Comparison of ENCODE assay signal across 8 cellular contexts in the genomic region with DNA sequence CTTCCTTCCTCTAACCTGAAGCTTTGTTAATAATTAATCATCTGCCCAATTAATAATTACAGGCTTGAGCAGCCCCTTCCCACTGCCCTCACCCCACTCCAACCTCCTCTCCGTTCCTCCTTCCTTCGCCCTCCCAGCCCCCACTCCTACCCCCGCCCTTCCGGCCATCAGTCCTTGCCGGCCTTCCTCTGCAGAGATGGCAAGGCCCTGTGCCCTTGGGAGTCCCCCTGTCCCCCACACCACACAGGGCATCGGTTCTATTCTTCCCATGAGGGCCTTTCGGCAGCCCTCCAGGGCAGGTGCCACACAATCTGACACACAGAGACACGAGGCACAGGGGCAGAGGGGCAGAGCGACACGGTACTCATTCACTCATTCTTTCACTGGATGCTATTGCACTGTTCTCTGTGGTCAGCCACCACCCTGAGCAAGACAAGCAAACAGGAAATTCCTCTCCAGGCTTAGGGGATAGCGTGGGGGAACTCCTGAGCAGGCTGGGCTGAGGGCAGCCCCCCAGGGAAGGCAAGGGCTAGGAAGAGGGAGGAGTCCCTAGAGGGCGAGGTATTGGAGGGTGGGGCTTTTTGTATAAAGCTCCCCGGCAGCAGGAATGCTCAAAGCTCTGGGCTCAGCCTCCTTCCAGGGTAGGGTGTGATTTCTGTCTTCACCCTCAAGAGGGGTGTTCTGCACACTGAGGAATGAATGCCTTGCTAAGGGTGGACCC. TPM values are rescaled to one million over a fixed set of nuclear protein-coding genes. Genes with fewer than 3 reads are reported as not detected.
A peak's percentile ranks its signal among the peaks of the same experiment; 100 is the strongest.
DNase-seq lines count a peak whose midpoint lies in the region; ATAC-seq, FAIRE-seq and TF ChIP-seq lines count a peak whose summit lies in the region.

No MANE protein-coding gene starts in this region.

- ATAC-seq in HG02610 (IDR thresholded peaks at IDR 0.05; ENCODE audit: unreplicated experiment) (peak; percentile 51), T-cell (replicated peaks in 1 of 4) (peak; percentile 62 to 74 (median 70)), GM19467 (IDR thresholded peaks at IDR 0.05; ENCODE audit: unreplicated experiment) (no peak)

- H3K9me3 Mint-ChIP-seq in T-cell (no peaks in the 10 kb centered on the region), glutamatergic neuron (ENCODE audit: unreplicated experiment) (no peaks in the 10 kb centered on the region)

- H3K27ac Mint-ChIP-seq in T-cell, result peak overlapping the region; percentile 61 to 74
- H3K27ac Mint-ChIP-seq in glutamatergic neuron (ENCODE audit: unreplicated experiment), result peak overlapping the region; percentile 15

- peak; percentile 97 for FAIRE-seq in GM12892 (lab: Jason Lieb, UNC)

- H3K4me3 Mint-ChIP-seq in T-cell, result peak overlapping the region in 2 of 3 donors; percentile 34 to 54
- peak overlapping the region; percentile 52 for H3K4me3 Mint-ChIP-seq in glutamatergic neuron (ENCODE audit: unreplicated experiment)

- H3K36me3 Mint-ChIP-seq in T-cell (no peaks in the 10 kb centered on the region), glutamatergic neuron (ENCODE audit: unreplicated experiment) (no peaks in the 10 kb centered on the region)

- no peak for TF ChIP-seq POLR2A in GM12892 (IDR thresholded peaks at IDR 0.05; ENCODE audit: low read depth, low read length)

- H3K27me3 Mint-ChIP-seq in T-cell, result peaks cover 0 to 2% of the 10 kb centered on the region in 2 donors
- H3K27me3 Mint-ChIP-seq in glutamatergic neuron (ENCODE audit: unreplicated experiment), result peaks cover 3% of the 10 kb centered on the region

- peak; percentile 61 for DNase-seq in GM12892 (ENCODE audit: insufficient read length)
- no peak for DNase-seq in T-cell
- no peak for DNase-seq in glutamatergic neuron
- DNase-seq in stimulated activated CD8-positive, alpha-beta memory T cell treated with anti-CD3 and anti-CD28 coated beads, Interleukin-4, amount 100 ng/mL, for 48 hours, result peak; percentile 39
- no peak for DNase-seq in NCI-H345 treated with DMSO at 0.1 percent for 48 hours (lab: John Stamatoyannopoulos, UW; ENCODE audit: unreplicated experiment)
- DNase-seq in activated CD8-positive, alpha-beta memory T cell treated with anti-CD3 and anti-CD28 coated beads, Interleukin-2, amount 50 U/mL, for 48 hours, result no peak

- H3K4me1 Mint-ChIP-seq in T-cell (peaks cover 21 to 27% (median 24%) of the 10 kb centered on the region in 3 donors), glutamatergic neuron (ENCODE audit: low read depth, unreplicated experiment) (peaks cover 37% of the 10 kb centered on the region)

- CTCF ChIA-PET in T-cell (lab: Charles Lee), result no interaction called here

- POLR2A ChIA-PET in T-cell (lab: Charles Lee), result no interaction called here

- no peak for TF ChIP-seq CTCF in glutamatergic neuron (IDR thresholded peaks at IDR 0.05; ENCODE audit: partially characterized antibody, unreplicated experiment)

RNA-seq across cellular contexts. Expression of a gene that starts 14.8 kb away (rescaled TPM):
- 16.6 TPM for polyA plus RNA-seq in GM12892 (2012; ENCODE audit: missing spikeins)
- total RNA-seq in T-cell, result 1 to 10 TPM in 3 of 5 donors, under 1 TPM in 2; 0.23 to 2.7 (median 1.1) TPM
- 12.8 TPM for total RNA-seq in glutamatergic neuron (ENCODE audit: unreplicated experiment)

RNA-seq across cellular contexts. Expression of a gene that starts 30.5 kb away (rescaled TPM):
- polyA plus RNA-seq in GM12892 (2012; ENCODE audit: missing spikeins), result 15.2 TPM
- total RNA-seq in T-cell (10 to 100 TPM; 19.7 to 44.1 (median 38.5) TPM), glutamatergic neuron (ENCODE audit: unreplicated experiment) (40.0 TPM)

RNA-seq across cellular contexts. Expression of a gene that starts 48.8 kb away (rescaled TPM):
- 330 TPM for polyA plus RNA-seq in GM12892 (2012; ENCODE audit: missing spikeins)
- total RNA-seq in T-cell (100 to 1,000 TPM; 236 to 371 (median 327) TPM), glutamatergic neuron (ENCODE audit: unreplicated experiment) (509 TPM)

Comparison
In these comparisons a context has a peak if more than half of its experiments do, and no peak if none do; other contexts are left out.
1. DNase-seq: peak in GM12892 (single experiment) and stimulated activated CD8-positive, alpha-beta memory T cell treated with anti-CD3 and anti-CD28 coated beads, Interleukin-4, amount 100 ng/mL, for 48 hours (single experiment); none in T-cell (0 of 34), glutamatergic neuron (single experiment), NCI-H345 treated with DMSO at 0.1 percent for 48 hours (single experiment) and activated CD8-positive, alpha-beta memory T cell treated with anti-CD3 and anti-CD28 coated beads, Interleukin-2, amount 50 U/mL, for 48 hours (single experiment).